Comparison of ENCODE assay signal across 27 cellular contexts in the genomic region with DNA sequence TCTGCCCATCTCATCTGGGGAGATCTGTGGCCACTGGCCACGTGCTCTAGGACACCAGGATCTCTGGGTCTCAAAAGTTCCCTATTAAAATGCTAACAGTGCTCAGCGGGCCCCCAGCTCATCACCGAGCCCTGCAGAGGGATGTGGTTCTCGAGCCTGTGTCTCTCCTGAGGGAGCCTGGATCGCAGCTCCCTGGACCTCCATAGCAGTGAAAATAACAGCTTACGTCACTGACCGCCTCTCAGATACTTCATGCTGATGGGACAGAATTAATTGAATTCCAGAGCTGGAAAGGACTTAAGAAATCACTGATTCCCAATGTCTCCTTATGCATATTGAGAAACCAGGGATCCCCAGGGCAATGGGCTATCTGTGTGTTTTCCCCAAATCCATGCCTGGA.
"Had no signal": no experiment of that assay in that cellular context is flagged by ENCODE, and none has a peak within 500 bp of the region (broad histone marks: within the 10 kb centered on the region; RNA-seq: fewer than 3 reads in every experiment).

No MANE protein-coding gene starts in this region.

- H2AFZ ChIP-seq: neural progenitor cell, parathyroid adenoma had no signal

- H3K9me3 ChIP-seq: neutrophil, ovary, pancreas, prostate gland, psoas muscle, right atrium auricular region, sigmoid colon, spleen had no signal

- H3K9ac ChIP-seq: neural progenitor cell, parathyroid adenoma had no signal

- H3K79me2 ChIP-seq: parathyroid adenoma had no signal

- H3K36me3 ChIP-seq: neural progenitor cell, neutrophil, ovary, pancreas, prostate gland, right atrium auricular region, sigmoid colon, spleen had no signal

- H3K27me3 ChIP-seq: neural progenitor cell, neutrophil, ovary, pancreas, right atrium auricular region, sigmoid colon had no signal

- DNase-seq: naive thymus-derived CD4-positive, alpha-beta T cell; naive thymus-derived CD8-positive, alpha-beta T cell; natural killer cell; nephron progenitor cell; nucleus accumbens; occipital lobe; ovary; pancreas; posterior cingulate gyrus; retina; right cardiac atrium; sigmoid colon; small intestine; spleen; stimulated activated CD4-positive, alpha-beta T cell treated with anti-CD3 and anti-CD28 coated beads, Interleukin-12 subunit alpha, Interleukin-12 subunit beta, amount 100 ng/mL, for 4 hours; stimulated activated CD4-positive, alpha-beta T cell treated with anti-CD3 and anti-CD28 coated beads, Interleukin-15, amount 100 ng/mL, for 24 hours; stimulated activated CD4-positive, alpha-beta T cell treated with anti-CD3 and anti-CD28 coated beads, Interleukin-1b, Interleukin-23, amount 100 ng/mL, for 48 hours; stimulated activated CD4-positive, alpha-beta T cell treated with anti-CD3 and anti-CD28 coated beads, Interleukin-2, amount 100 ng/mL, for 24 hours had no signal

- H3K4me2 ChIP-seq: neural progenitor cell, smooth muscle cell had no signal

- H3K4me3 ChIP-seq: neural progenitor cell, ovary, pancreas, prostate gland, psoas muscle, right atrium auricular region, sigmoid colon, skin epidermis, smooth muscle cell, spleen had no signal

- FAIRE-seq: pancreas, small intestine had no signal

- H3K27ac ChIP-seq: neural progenitor cell, neutrophil, ovary, pancreas, parathyroid adenoma, prostate gland, psoas muscle, right atrium auricular region, sigmoid colon, skin epidermis, spleen had no signal

- H3K4me1 ChIP-seq: neural progenitor cell, pancreas, parathyroid adenoma, prostate gland, psoas muscle, right atrium auricular region, sigmoid colon, spleen had no signal

- ATAC-seq: naive thymus-derived CD4-positive, alpha-beta T cell; naive thymus-derived CD8-positive, alpha-beta T cell; natural killer cell; natural killer cell treated with Interleukin-12 subunit alpha and Interleukin-12 subunit beta and Interleukin-15 and Interleukin-18, amount 100 ng/mL, for 72 hours; right cardiac atrium had no signal
